ENCODE assay signal across 14 cellular contexts in the genomic region with DNA sequence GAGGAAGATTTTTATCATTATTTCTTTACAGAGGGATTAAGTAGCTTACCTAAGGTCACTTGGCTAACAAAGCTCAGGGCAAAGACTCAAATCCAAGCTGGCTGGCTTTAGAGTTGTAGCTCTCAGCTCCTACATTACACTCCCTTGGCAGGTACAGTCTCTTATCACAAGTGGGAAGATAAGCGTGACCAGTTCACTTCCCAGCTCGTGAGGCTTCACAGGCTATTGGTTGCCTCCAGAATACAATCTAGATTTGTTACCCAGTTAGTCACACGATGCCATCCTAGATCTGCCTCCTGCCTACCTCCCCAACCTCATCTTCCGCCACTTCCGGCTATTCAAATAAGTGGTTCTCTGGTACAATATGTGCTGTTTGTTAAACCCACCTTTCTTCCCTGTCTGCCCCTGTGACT. TPM values are rescaled to one million over a fixed set of nuclear protein-coding genes. Genes with fewer than 3 reads are reported as not detected.
A peak's percentile ranks its signal among the peaks of the same experiment; 100 is the strongest.
DNase-seq lines count a peak whose midpoint lies in the region; ATAC-seq and TF ChIP-seq lines count a peak whose summit lies in the region.
"Had no signal": no experiment of that assay in that cellular context is flagged by ENCODE, and none has a peak within 500 bp of the region (broad histone marks: within the 10 kb centered on the region; RNA-seq: fewer than 3 reads in every experiment).

No MANE protein-coding gene starts in this region.

- H3K27ac ChIP-seq in BLaER1: no peak overlapping the region
- no peak overlapping the region for H3K27ac ChIP-seq in body of pancreas
- no peak overlapping the region for H3K27ac ChIP-seq in PC-3 (ENCODE audit: low read length)
- H3K27ac ChIP-seq: brain microvascular endothelial cell, foreskin keratinocyte, HL-60 had no signal

- no peaks in the 10 kb centered on the region for H3K9me3 ChIP-seq in BLaER1
- H3K9me3 ChIP-seq in body of pancreas: no peaks in the 10 kb centered on the region
- H3K9me3 ChIP-seq in PC-3 (ENCODE audit: low read length): no peaks in the 10 kb centered on the region

- H3K9me2 ChIP-seq in PC-3 (replicated peaks; ENCODE audit: low read length): no peaks in the 10 kb centered on the region

- 0 out of 2 replicates have a peak overlapping the region, but pooled peaks have one; percentile 10 for H3K4me2 ChIP-seq in BLaER1
- no peak overlapping the region for H3K4me2 ChIP-seq in PC-3 (ENCODE audit: low read length)

- TF ChIP-seq POLR2A in body of pancreas (IDR thresholded peaks at IDR 0.05): no peak

- H4K20me1 ChIP-seq in BLaER1 (no peaks in the 10 kb centered on the region), PC-3 (ENCODE audit: low read length) (no peaks in the 10 kb centered on the region)

- CTCF ChIA-PET in PC-3 (lab: Charles Lee): interaction anchor here (0.6 kb wide), 1 partner anchor 121 kb away, joined by 3 read pairs; no protein-coding TSS in a partner anchor

- no TSS peak for BruUV-seq in PC-3 (replicated peaks; lab: Mats Ljungman, UMichigan)

- H3F3A ChIP-seq in PC-3 (ENCODE audit: low read length, unreplicated experiment): no peaks in the 10 kb centered on the region

- H3K36me3 ChIP-seq in BLaER1 (no peaks in the 10 kb centered on the region), body of pancreas (replicated peaks in 1 of 2; ENCODE audit: insufficient read depth in 1 of 2, low read depth in 2 of 2) (no peaks in the 10 kb centered on the region), PC-3 (ENCODE audit: low read depth, low read length) (no peaks in the 10 kb centered on the region)
- H3K36me3 ChIP-seq: brain microvascular endothelial cell had no signal

- DNase-seq in body of pancreas (peak; percentile 13 to 41 (median 17)), NOMO-1 treated with DMSO at 0.1 percent for 48 hours (lab: John Stamatoyannopoulos, UW; ENCODE audit: unreplicated experiment) (no peak), T-helper 1 cell (no peak), PC-3 (no peak), NCI-H510A treated with DMSO at 0.1 percent for 48 hours (lab: John Stamatoyannopoulos, UW) (no peak)
- DNase-seq: brain microvascular endothelial cell; foreskin keratinocyte; NCI-H187; stimulated activated CD4-positive, alpha-beta T cell treated with anti-CD3 and anti-CD28 coated beads, Interleukin-12 subunit alpha, Interleukin-12 subunit beta, amount 100 ng/mL, for 4 hours had no signal

- TF ChIP-seq CTCF in body of pancreas (IDR thresholded peaks at IDR 0.05) (no peak), PC-3 (conservative IDR thresholded peaks at IDR 0.05; ENCODE audit: low read depth, low read length) (no peak)

- H3K4me1 ChIP-seq in BLaER1: peaks cover 34% of the 10 kb centered on the region
- H3K4me1 ChIP-seq in body of pancreas: peaks cover 10% of the 10 kb centered on the region
- H3K4me1 ChIP-seq in PC-3 (ENCODE audit: insufficient read depth, low read length): no peaks in the 10 kb centered on the region
- H3K4me1 ChIP-seq: foreskin keratinocyte had no signal

- WGBS in body of pancreas, 2 donors: 15 to 21% methylated on average over 5 of the region's 5 CpGs

- H3K27me3 ChIP-seq in BLaER1: no peaks in the 10 kb centered on the region
- H3K27me3 ChIP-seq in body of pancreas: no peaks in the 10 kb centered on the region
- H3K27me3 ChIP-seq in PC-3 (ENCODE audit: low read length): peaks cover 57% of the 10 kb centered on the region
- H3K27me3 ChIP-seq: brain microvascular endothelial cell, foreskin keratinocyte had no signal

- no peak overlapping the region for H2AFZ ChIP-seq in PC-3 (ENCODE audit: low read length)

- ATAC-seq in GM18909 (IDR thresholded peaks at IDR 0.05; ENCODE audit: poor library complexity, unreplicated experiment) (peak; percentile 65), HG02884 (IDR thresholded peaks at IDR 0.05; ENCODE audit: unreplicated experiment) (peak; percentile 45), body of pancreas (peak; percentile 53), PC-3 (no peak)
- ATAC-seq: foreskin keratinocyte had no signal

- intact Hi-C loops in body of pancreas (cut with DNase I): no loop called here
- intact Hi-C loops in PC-3 (cut with micrococcal nuclease): no loop called here

- H3K9ac ChIP-seq in BLaER1 (no peak overlapping the region), PC-3 (ENCODE audit: low read length) (no peak overlapping the region)

- H3K79me2 ChIP-seq in PC-3 (ENCODE audit: low read length): no peaks in the 10 kb centered on the region

- POLR2A ChIA-PET in PC-3 (lab: Charles Lee; ENCODE audit: unreplicated experiment): no interaction called here

- H3K4me3 ChIP-seq in BLaER1 (no peak overlapping the region), body of pancreas (no peak overlapping the region), PC-3 (ENCODE audit: low read length) (no peak overlapping the region)

RNA-seq across cellular contexts. Expression of gene MMRN1, which starts 3.7 kb away (rescaled TPM):
- 10 to 100 TPM in 1 of 2 donors, 1 to 10 TPM in 1; 8.2 to 33.5 TPM for total RNA-seq in body of pancreas
- total RNA-seq in PC-3 (2014; rRNA removed): 0.69 and 0.73 TPM in 2 replicates
- total RNA-seq: foreskin keratinocyte, mesothelial cell of epicardium had no signal

Comparison
In these comparisons a context has a peak if more than half of its experiments do, and no peak if none do; other contexts are left out.
1. DNase-seq: peak in body of pancreas (4 of 4); none in NOMO-1 treated with DMSO at 0.1 percent for 48 hours (single experiment), T-helper 1 cell (0 of 5), PC-3 (single experiment) and NCI-H510A treated with DMSO at 0.1 percent for 48 hours (single experiment).